ENCODE assay signal across 19 cellular contexts in the genomic region with DNA sequence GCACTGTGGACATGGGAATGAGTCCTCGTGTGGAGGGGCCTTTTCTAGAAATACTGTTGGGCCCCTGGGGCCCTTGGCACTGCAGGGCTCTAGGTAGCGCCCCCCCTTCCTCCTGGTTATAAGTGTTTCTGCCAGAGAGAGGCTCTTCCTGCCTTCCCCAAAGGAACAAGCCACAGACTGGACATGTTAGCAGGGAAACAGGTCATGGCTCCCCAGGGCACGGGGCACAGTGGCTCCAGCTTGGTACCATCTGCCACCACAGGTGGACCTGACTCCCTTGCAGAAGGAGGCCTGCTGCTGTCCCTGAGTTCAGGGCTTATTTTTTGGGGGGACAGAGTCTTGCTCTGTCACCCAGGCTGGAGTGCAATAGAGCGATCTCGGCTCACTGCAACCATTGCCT.
"Had no signal": no experiment of that assay in that cellular context is flagged by ENCODE, and none has a peak within 500 bp of the region (broad histone marks: within the 10 kb centered on the region; RNA-seq: fewer than 3 reads in every experiment).

No MANE protein-coding gene starts in this region.

- H3K36me3 ChIP-seq: colonic mucosa had no signal

- H3K4me3 ChIP-seq: colonic mucosa, left lung, lower lobe of right lung, pancreas, right lobe of liver, spleen had no signal

- H3K27me3 ChIP-seq: colonic mucosa, left lung, pancreas, right lobe of liver, spleen had no signal

- ATAC-seq: left lung; lower lobe of right lung; natural killer cell; pancreas; right lobe of liver; stimulated activated naive B cell treated with anti-CD40 and anti-IgM and Interleukin-4, amounts not matched to agents 10 μg/mL and 1 μg/mL and 100 μg/mL, for 72 hours; stimulated activated naive CD8-positive, alpha-beta T cell treated with anti-CD3 and anti-CD28 coated beads, Interleukin-15, amount 100 ng/mL, for 72 hours had no signal

- DNase-seq: colonic mucosa; dermis blood vessel endothelial cell; effector CD4-positive, alpha-beta T cell; endodermal cell; erythroblast; foreskin melanocyte; islet precursor cell; left lung; lower lobe of right lung; natural killer cell; nucleus accumbens; pancreas; right lobe of liver; spleen; stimulated activated CD4-positive, alpha-beta T cell treated with anti-CD3 and anti-CD28 coated beads, Interleukin-15, amount 100 ng/mL, for 24 hours; stimulated activated CD4-positive, alpha-beta T cell treated with anti-CD3 and anti-CD28 coated beads, Interleukin-1b, Interleukin-23, amount 100 ng/mL, for 48 hours; stimulated activated CD4-positive, alpha-beta T cell treated with anti-CD3 and anti-CD28 coated beads, Interleukin-4, amount 100 ng/mL, for 24 hours; stimulated activated naive B cell treated with anti-CD40 and anti-IgM and Interleukin-4, amounts not matched to agents 10 μg/mL and 1 μg/mL and 100 μg/mL, for 72 hours; stimulated activated naive CD8-positive, alpha-beta T cell treated with anti-CD3 and anti-CD28 coated beads, Interleukin-15, amount 100 ng/mL, for 72 hours had no signal

- H3K9me3 ChIP-seq: colonic mucosa, left lung, lower lobe of right lung, pancreas, right lobe of liver, spleen had no signal

- H3K27ac ChIP-seq: colonic mucosa, left lung, lower lobe of right lung, pancreas, right lobe of liver had no signal
